9 cellular contexts compared by ENCODE assay signal in genomic region chr15:40124807-40125285, GRCh38. TPM values are rescaled to one million over a fixed set of nuclear protein-coding genes. Genes with fewer than 3 reads are reported as not detected.
DNase-seq lines count a peak whose midpoint lies in the region; ATAC-seq and TF ChIP-seq lines count a peak whose summit lies in the region.
"Not testable (repeated sequence)": the region's sequence is repeated elsewhere in the genome, so short reads cannot be mapped to it uniquely, and the experiment has no call there.
"Had no signal": no experiment of that assay in that cellular context is flagged by ENCODE, and none has a peak within 500 bp of the region (broad histone marks: within the 10 kb centered on the region; RNA-seq: fewer than 3 reads in every experiment).

No MANE protein-coding gene starts in this region.

- H3K9me3 Mint-ChIP-seq in CD8-positive, alpha-beta T cell; GM23338; endodermal cell; progenitor cell of endocrine pancreas (ENCODE audit: low read depth): not testable (repeated sequence)

- H3K4me2 ChIP-seq in GM23338 = peak overlapping the region; percentile 70

- H3K79me2 ChIP-seq in GM23338 (replicated peaks; ENCODE audit: insufficient read depth) = not testable (repeated sequence)

- not testable (repeated sequence) for H3K4me3 ChIP-seq in CD8-positive, alpha-beta T cell (ENCODE audit: low read depth, low read length); endodermal cell (ENCODE audit: low read length)
- peak overlapping the region; percentile 28; the same call in 1 of the 2 replicates for H3K4me3 ChIP-seq in GM23338

- H3K27ac Mint-ChIP-seq in CD8-positive, alpha-beta T cell = peak overlapping the region; percentile 41
- H3K27ac Mint-ChIP-seq in GM23338 (peak overlapping the region; percentile 88), endodermal cell (peak overlapping the region; percentile 83), progenitor cell of endocrine pancreas (peak overlapping the region; percentile 84)

- H3K27me3 Mint-ChIP-seq in CD8-positive, alpha-beta T cell (ENCODE audit: low read depth); GM23338 (ENCODE audit: insufficient read depth, low read depth, poor library complexity); endodermal cell (ENCODE audit: insufficient read depth): not testable (repeated sequence)
- H3K27me3 Mint-ChIP-seq in progenitor cell of endocrine pancreas = peaks cover 22% of the 10 kb centered on the region

- POLR2A ChIA-PET in CD8-positive, alpha-beta T cell (lab: Charles Lee) = not testable (repeated sequence)

- not testable (repeated sequence) for H3K4me1 ChIP-seq in CD8-positive, alpha-beta T cell (ENCODE audit: insufficient read depth, low read length); endodermal cell (ENCODE audit: control insufficient read depth, insufficient read depth, low read length)
- H3K4me1 ChIP-seq in GM23338 (ENCODE audit: insufficient read depth) = peaks cover 29% of the 10 kb centered on the region

- not testable (repeated sequence) for TF ChIP-seq CTCF in CD8-positive, alpha-beta T cell (IDR thresholded peaks at IDR 0.05); GM23338 (conservative IDR thresholded peaks at IDR 0.05; ENCODE audit: low read depth in 2 of 2); endodermal cell (conservative IDR thresholded peaks at IDR 0.05); progenitor cell of endocrine pancreas (IDR thresholded peaks at IDR 0.05; ENCODE audit: unreplicated experiment)

- not testable (repeated sequence) for H3F3A ChIP-seq in GM23338 (replicated peaks; ENCODE audit: low read depth)

- not testable (repeated sequence) for DNase-seq in CD8-positive, alpha-beta T cell; left lobe of liver (ENCODE audit: low spot score); progenitor cell of endocrine pancreas (ENCODE audit: low spot score, unreplicated experiment)
- DNase-seq in GM23338 (ENCODE audit: low spot score) (peak; percentile 57), NCI-H1048 (lab: John Stamatoyannopoulos, UW) (peak; percentile 12), NCI-H748 treated with DMSO at 0.1 percent for 48 hours (lab: John Stamatoyannopoulos, UW) (peak; percentile 17), endodermal cell (peak; percentile 66)
- peak; percentile 41 for DNase-seq in activated CD8-positive, alpha-beta memory T cell treated with anti-CD3 and anti-CD28 coated beads, Interleukin-2, amount 50 U/mL, for 48 hours

- H3K9me2 ChIP-seq in GM23338 (ENCODE audit: insufficient read depth) = not testable (repeated sequence)

- 67 to 100% methylated on average over 1 to 4 of the region's 5 CpGs for WGBS in endodermal cell (ENCODE audit: insufficient coverage in 1 of 2, insufficient read length in 1 of 2), 2 experiments

- H3K9me3 ChIP-seq in CD8-positive, alpha-beta T cell (ENCODE audit: low read length); endodermal cell (ENCODE audit: control insufficient read depth, low read length): not testable (repeated sequence)

- ATAC-seq in CD8-positive, alpha-beta T cell = not testable (repeated sequence)
- ATAC-seq in GM23338 = peak; percentile 91
- ATAC-seq in left lobe of liver = peak; percentile 21

- CTCF ChIA-PET in CD8-positive, alpha-beta T cell (lab: Charles Lee) = not testable (repeated sequence)

- not testable (repeated sequence) for H4K20me1 ChIP-seq in GM23338 (replicated peaks; ENCODE audit: insufficient read depth)

- not testable (repeated sequence) for H3K27me3 ChIP-seq in CD8-positive, alpha-beta T cell (ENCODE audit: insufficient read depth, low read length); GM23338 (ENCODE audit: insufficient read depth)
- peaks cover 22% of the 10 kb centered on the region for H3K27me3 ChIP-seq in endodermal cell (ENCODE audit: control insufficient read depth, insufficient read depth, low read length, poor library complexity, severe bottlenecking)

- intact Hi-C loops in CD8-positive, alpha-beta T cell (cut with DNase I, micrococcal nuclease) = not testable (repeated sequence)

- not testable (repeated sequence) for H3K4me3 Mint-ChIP-seq in CD8-positive, alpha-beta T cell; endodermal cell; progenitor cell of endocrine pancreas (ENCODE audit: low read depth)
- peak overlapping the region; percentile 61 for H3K4me3 Mint-ChIP-seq in GM23338

- H3K36me3 Mint-ChIP-seq in CD8-positive, alpha-beta T cell; GM23338 (ENCODE audit: low read depth); endodermal cell (ENCODE audit: low read depth); progenitor cell of endocrine pancreas (ENCODE audit: insufficient read depth): not testable (repeated sequence)

- not testable (repeated sequence) for H3K9ac ChIP-seq in endodermal cell (ENCODE audit: extremely low read depth, low read length, poor library complexity, severe bottlenecking)

- H3K27ac ChIP-seq in CD8-positive, alpha-beta T cell (ENCODE audit: low read depth, low read length); GM23338 (ENCODE audit: low read depth); endodermal cell (ENCODE audit: low read depth, low read length): not testable (repeated sequence)

- H2AFZ ChIP-seq in GM23338 = not testable (repeated sequence)

- not testable (repeated sequence) for H3K36me3 ChIP-seq in CD8-positive, alpha-beta T cell (ENCODE audit: insufficient read depth, low read length); GM23338 (ENCODE audit: insufficient read depth); endodermal cell (ENCODE audit: control insufficient read depth, insufficient read depth, low read length)

- not testable (repeated sequence) for H3K4me1 Mint-ChIP-seq in CD8-positive, alpha-beta T cell (ENCODE audit: low read depth); endodermal cell; progenitor cell of endocrine pancreas (ENCODE audit: low read depth)
- H3K4me1 Mint-ChIP-seq in GM23338 = peaks cover 39% of the 10 kb centered on the region

RNA-seq across cellular contexts. Expression of gene BMF, which starts 16.2 kb away (rescaled TPM):
- total RNA-seq in CD8-positive, alpha-beta T cell = 10 to 100 TPM in 1 of 2 experiments, 1 to 10 TPM in 1; 9.6 to 11.2 TPM
- total RNA-seq in GM23338 (2014; rRNA removed; shearing (Covaris generic)) = 16.0 and 20.3 TPM in 2 replicates
- 2.0 and 2.5 TPM in 2 replicates for polyA plus RNA-seq in GM23338 (2016; fragmentation: Nextera tagmentation; extraction: Ambion mirVana)
- total RNA-seq in endodermal cell (10 to 100 TPM; 48.3 to 53.5 TPM), left lobe of liver (3.3 TPM), progenitor cell of endocrine pancreas (128 and 129 TPM in 2 replicates)
- polyA plus RNA-seq in endodermal cell (2013, experiment 1 of 2) = 42.5 TPM
- 44.3 TPM for polyA plus RNA-seq in endodermal cell (2013, experiment 2 of 2)

RNA-seq across cellular contexts. Expression of gene BUB1B, which starts 36.0 kb away (rescaled TPM):
- 1 to 10 TPM in 1 of 2 experiments, under 1 TPM in 1; 0.47 to 1.2 TPM for total RNA-seq in CD8-positive, alpha-beta T cell
- total RNA-seq in GM23338 (2014; rRNA removed; shearing (Covaris generic)) = 113 and 160 TPM in 2 replicates
- polyA plus RNA-seq in GM23338 (2016; fragmentation: Nextera tagmentation; extraction: Ambion mirVana) = 69.3 and 77.7 TPM in 2 replicates
- total RNA-seq in endodermal cell = 100 to 1,000 TPM in 1 of 2 donors, 10 to 100 TPM in 1; 58.6 to 108 TPM
- 88.8 TPM for polyA plus RNA-seq in endodermal cell (2013, experiment 1 of 2)
- 86.7 TPM for polyA plus RNA-seq in endodermal cell (2013, experiment 2 of 2)
- 0.68 TPM for total RNA-seq in left lobe of liver
- total RNA-seq in progenitor cell of endocrine pancreas = 40.1 and 42.6 TPM in 2 replicates
- total RNA-seq: ascending aorta had no signal

Comparison
In these comparisons a context has a peak if more than half of its experiments do, and no peak if none do; other contexts are left out.
1. RNA of gene BUB1B, which starts 36.0 kb away (total RNA-seq): 113 to 160 TPM in GM23338, 58.6 to 108 TPM in endodermal cell and 40.1 to 42.6 TPM in progenitor cell of endocrine pancreas; 0.47 to 1.2 TPM in CD8-positive, alpha-beta T cell and 0.68 TPM in left lobe of liver (single experiment); every median in the first group is over 10 times any median in the second.
2. Peak in every context shown above with its lines, with median percentiles within 50 percentile points of each other: H3K27ac Mint-ChIP-seq.